In the genomic region with DNA sequence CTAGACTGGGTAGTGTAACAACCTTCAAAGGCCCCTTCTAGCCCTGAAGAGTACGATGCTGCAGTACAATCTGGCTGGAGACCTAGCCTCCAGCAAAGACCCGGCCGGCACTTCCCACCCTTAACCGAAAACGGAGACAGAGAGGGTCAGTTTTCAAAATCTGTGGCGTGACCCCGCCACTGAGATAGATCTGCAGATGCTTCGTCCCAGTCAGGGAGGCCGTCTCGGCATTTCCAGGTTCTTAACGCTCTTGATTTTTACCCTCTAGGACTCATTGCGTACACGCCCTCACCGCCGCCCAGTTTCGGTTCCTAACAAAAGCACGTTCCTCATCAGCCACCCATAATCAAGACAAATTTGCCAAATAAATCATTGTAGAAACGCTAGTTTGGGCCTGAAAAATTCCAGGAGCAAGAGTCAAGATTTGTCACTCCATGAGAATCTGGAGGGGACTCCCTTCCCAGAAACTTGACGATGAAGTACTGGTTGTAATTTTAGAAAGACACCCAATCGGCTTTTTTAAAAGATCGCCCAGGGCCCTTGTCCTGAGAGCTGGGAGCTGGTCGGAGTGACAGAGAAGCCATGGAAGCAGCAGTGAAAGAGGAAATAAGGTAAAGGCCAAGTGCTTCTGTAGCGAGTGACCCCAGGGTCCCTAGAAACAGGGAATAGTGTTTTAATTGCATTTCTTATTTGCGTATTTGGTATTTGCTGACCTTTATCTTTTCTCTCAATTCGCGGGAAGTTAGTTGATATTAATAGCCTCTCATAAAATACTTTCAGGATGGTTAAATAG, we compare ENCODE assay signal across 8 cellular contexts. TPM values are rescaled to one million over a fixed set of nuclear protein-coding genes. Genes with fewer than 3 reads are reported as not detected.
DNase-seq lines count a peak whose midpoint lies in the region; ATAC-seq and TF ChIP-seq lines count a peak whose summit lies in the region.

No MANE protein-coding gene starts in this region.

- H3K27ac ChIP-seq in BLaER1 (peak overlapping the region; percentile 89), HUES6 (ENCODE audit: low read depth, low read length) (peak overlapping the region; percentile 79), SU-DHL-6 (ENCODE audit: low read depth, low read length) (peak overlapping the region; percentile 78), adipose tissue (ENCODE audit: low read depth, low read length) (peak overlapping the region; percentile 86), heart left ventricle (peak overlapping the region; percentile 90 to 99 (median 96)), upper lobe of left lung (peak overlapping the region; percentile 95 to 99 (median 96))

- WGBS in adipose tissue, 3 donors = 1 to 3% (median 2%) methylated on average over 26 of the region's 26 CpGs
- WGBS in heart left ventricle, 4 donors = 2 to 5% (median 2%) methylated on average over 23 to 26 of the region's 26 CpGs
- 3 to 5% methylated on average over 26 of the region's 26 CpGs for WGBS in upper lobe of left lung, 2 donors

- peaks cover 41% of the 10 kb centered on the region for H3K79me2 ChIP-seq in SU-DHL-6 (ENCODE audit: insufficient read depth, low read length)

- TF ChIP-seq CTCF in SU-DHL-6 (IDR thresholded peaks at IDR 0.05; ENCODE audit: insufficient read depth, low read length, poor library complexity, severe bottlenecking) (no peak), heart left ventricle (IDR thresholded peaks at IDR 0.05) (no peak), upper lobe of left lung (IDR thresholded peaks at IDR 0.05) (no peak)

- TF ChIP-seq POLR2A in heart left ventricle (IDR thresholded peaks at IDR 0.05) (no peak), upper lobe of left lung (IDR thresholded peaks at IDR 0.05) (no peak)

- H3K9me3 ChIP-seq in BLaER1 (no peaks in the 10 kb centered on the region), HUES6 (ENCODE audit: control insufficient read depth, insufficient read depth, low read depth, low read length) (no peaks in the 10 kb centered on the region), SU-DHL-6 (ENCODE audit: insufficient read depth, low read length) (no peaks in the 10 kb centered on the region), heart left ventricle (no peaks in the 10 kb centered on the region), upper lobe of left lung (no peaks in the 10 kb centered on the region)

- peak; percentile 25 for ATAC-seq in GM19455 (IDR thresholded peaks at IDR 0.05; ENCODE audit: unreplicated experiment)
- ATAC-seq in heart left ventricle = peak; percentile 12 to 41 (median 33)
- peak; percentile 72 to 73 for ATAC-seq in upper lobe of left lung (ENCODE audit: low FRiP score in 2 of 2)

- H3F3A ChIP-seq in SU-DHL-6 (ENCODE audit: insufficient read depth) = peaks cover 11% of the 10 kb centered on the region; the same call in 1 of the 2 replicates

- peaks cover 19% of the 10 kb centered on the region for H3K36me3 ChIP-seq in BLaER1
- H3K36me3 ChIP-seq in HUES6 (ENCODE audit: control insufficient read depth, insufficient read depth, low read length) = peaks cover 14% of the 10 kb centered on the region; the same call in 1 of the 2 replicates
- H3K36me3 ChIP-seq in SU-DHL-6 (ENCODE audit: low read length) = peaks cover 5% of the 10 kb centered on the region; the same call in 1 of the 2 replicates
- peaks cover 0 to 27% (median 18%) of the 10 kb centered on the region in 9 donors for H3K36me3 ChIP-seq in heart left ventricle
- H3K36me3 ChIP-seq in upper lobe of left lung = peaks cover 0 to 17% (median 4%) of the 10 kb centered on the region in 4 donors

- H3K9me2 ChIP-seq in SU-DHL-6 (replicated peaks; ENCODE audit: insufficient read depth, low read length) = no peaks in the 10 kb centered on the region

- H3K4me1 ChIP-seq in BLaER1 (peaks cover 45% of the 10 kb centered on the region), HUES6 (ENCODE audit: control insufficient read depth, insufficient read depth, low read length) (peaks cover 28% of the 10 kb centered on the region), heart left ventricle (peaks cover 11 to 56% (median 37%) of the 10 kb centered on the region in 12 donors), upper lobe of left lung (peaks cover 37 to 47% (median 41%) of the 10 kb centered on the region in 4 donors)

- H3K4me2 ChIP-seq in BLaER1 (peak overlapping the region; percentile 94), SU-DHL-6 (ENCODE audit: low read depth, low read length, poor library complexity, severe bottlenecking) (peak overlapping the region; percentile 90)

- H4K20me1 ChIP-seq in BLaER1 (peaks cover 29% of the 10 kb centered on the region), SU-DHL-6 (ENCODE audit: low read depth, low read length) (0 out of 2 replicates have a peak, but pooled peaks cover 8% of the 10 kb centered on the region)

- no peak for TF ChIP-seq EP300 in upper lobe of left lung (IDR thresholded peaks at IDR 0.05)

- H3K9ac ChIP-seq in BLaER1 = peak overlapping the region; percentile 89
- peak overlapping the region; percentile 95 for H3K9ac ChIP-seq in HUES6 (ENCODE audit: low read length)
- peak overlapping the region; percentile 75 for H3K9ac ChIP-seq in SU-DHL-6 (ENCODE audit: low read length)

- DNase-seq in heart left ventricle = peak; percentile 56 to 79 (median 70)
- peak in 9 of 10 donors; percentile 22 to 86 (median 45) for DNase-seq in posterior cingulate gyrus
- peak in 1 of 2 donors; percentile 61 for DNase-seq in upper lobe of left lung

- H3K4me3 ChIP-seq in BLaER1 = peak overlapping the region; percentile 75
- peak overlapping the region; percentile 89 for H3K4me3 ChIP-seq in HUES6 (ENCODE audit: low read depth, low read length)
- peak overlapping the region; percentile 94 for H3K4me3 ChIP-seq in SU-DHL-6 (ENCODE audit: insufficient read depth, low read length, poor library complexity, severe bottlenecking)
- H3K4me3 ChIP-seq in heart left ventricle = peak overlapping the region; percentile 61 to 84 (median 68)
- H3K4me3 ChIP-seq in upper lobe of left lung = peak overlapping the region; percentile 54 to 69 (median 59)

- H3K27me3 ChIP-seq in BLaER1 = no peaks in the 10 kb centered on the region
- no peaks in the 10 kb centered on the region for H3K27me3 ChIP-seq in HUES6 (ENCODE audit: control insufficient read depth, insufficient read depth, low read length)
- H3K27me3 ChIP-seq in SU-DHL-6 (ENCODE audit: low read length) = no peaks in the 10 kb centered on the region
- no peaks in the 10 kb centered on the region for H3K27me3 ChIP-seq in heart left ventricle
- no peaks in the 10 kb centered on the region for H3K27me3 ChIP-seq in upper lobe of left lung

- intact Hi-C loops in heart left ventricle (cut with DNase I) = loop anchor here in 6 of 10 donors (5.0 to 10.0 kb wide), 8 partner anchors 111 to 648 kb away; a partner anchor contains a TSS
- intact Hi-C loops in posterior cingulate gyrus (cut with DNase I) = loop anchor here (10.0 kb wide), 2 partner anchors 201 to 1241 kb away; a partner anchor contains a TSS

- peak overlapping the region; percentile 96 for H2AFZ ChIP-seq in SU-DHL-6 (ENCODE audit: low read depth, low read length, severe bottlenecking)

RNA-seq across cellular contexts. Expression of a gene that starts 0.9 kb away (rescaled TPM):
- polyA plus RNA-seq in adipose tissue (10 to 100 TPM; 15.7 to 28.0 (median 23.6) TPM), heart left ventricle (10 to 100 TPM in 1 of 2 donors, 1 to 10 TPM in 1; 9.3 to 23.0 TPM)
- total RNA-seq in heart left ventricle (10 to 100 TPM; 17.2 to 30.8 (median 19.9) TPM), upper lobe of left lung (100 to 1,000 TPM in 4 of 6 donors, 10 to 100 TPM in 2; 50.2 to 242 (median 119) TPM)

RNA-seq across cellular contexts. Expression of a gene that starts 1.1 kb away (rescaled TPM):
- 10 to 100 TPM in 1 of 3 donors, 1 to 10 TPM in 2; 5.1 to 10.3 (median 8.8) TPM for polyA plus RNA-seq in adipose tissue
- total RNA-seq in heart left ventricle = 10 to 100 TPM in 7 of 9 donors, 1 to 10 TPM in 2; 8.8 to 30.2 (median 17.4) TPM
- 1 to 10 TPM; 6.8 to 8.4 TPM for polyA plus RNA-seq in heart left ventricle
- 100 to 1,000 TPM in 3 of 6 donors, 10 to 100 TPM in 3; 67.3 to 295 (median 99.8) TPM for total RNA-seq in upper lobe of left lung
